ENCODE assay signal across 20 cellular contexts in genomic region chr6:53704700-53705099, GRCh38. TPM values are rescaled to one million over a fixed set of nuclear protein-coding genes. Genes with fewer than 3 reads are reported as not detected.
"Had no signal": no experiment of that assay in that cellular context is flagged by ENCODE, and none has a peak within 500 bp of the region (broad histone marks: within the 10 kb centered on the region; RNA-seq: fewer than 3 reads in every experiment).

No MANE protein-coding gene starts in this region.

- H3K27me3 ChIP-seq: dorsolateral prefrontal cortex, esophagus muscularis mucosa, foreskin keratinocyte, gastroesophageal sphincter, heart left ventricle, hepatocyte, left lung had no signal

- H3K79me2 ChIP-seq: hepatocyte had no signal

- H3K27ac ChIP-seq: coronary artery, dorsolateral prefrontal cortex, esophagus muscularis mucosa, foreskin keratinocyte, gastroesophageal sphincter, heart left ventricle, hepatocyte, left lung, lower lobe of right lung had no signal

- ATAC-seq: foreskin keratinocyte, gastroesophageal sphincter, heart left ventricle, left cardiac atrium, left lung, left ventricle myocardium superior, lower lobe of right lung, mucosa of descending colon had no signal

- H3K4me3 ChIP-seq: coronary artery, dorsolateral prefrontal cortex, esophagus muscularis mucosa, gastroesophageal sphincter, heart left ventricle, hepatocyte, left lung, lower lobe of right lung, mucosa of descending colon had no signal

- DNase-seq: dermis blood vessel endothelial cell; dorsolateral prefrontal cortex; effector CD4-positive, alpha-beta T cell; effector memory CD4-positive, alpha-beta T cell; foreskin keratinocyte; heart left ventricle; hypothalamus; immature natural killer cell; left cardiac atrium; left lung; left ventricle myocardium superior; lower lobe of right lung; mesenchymal stem cell; mucosa of descending colon; naive B cell had no signal

- H3K36me3 ChIP-seq: esophagus muscularis mucosa, gastroesophageal sphincter, heart left ventricle, left lung, lower lobe of right lung had no signal

- H2AFZ ChIP-seq: hepatocyte had no signal

- H3K9me3 ChIP-seq: esophagus muscularis mucosa, gastroesophageal sphincter, heart left ventricle, left lung, lower lobe of right lung, mucosa of descending colon had no signal

- H3K4me1 ChIP-seq: foreskin keratinocyte, gastroesophageal sphincter, left lung, lower lobe of right lung had no signal

- H3K4me2 ChIP-seq: hepatocyte had no signal

RNA-seq across cellular contexts. Expression of gene KLHL31, which starts 39.1 kb away (rescaled TPM):
- total RNA-seq: endothelial cell of umbilical vein had no signal
- polyA plus RNA-seq: immature natural killer cell had no signal
